ENCODE assay signal across 25 cellular contexts in the genomic region with DNA sequence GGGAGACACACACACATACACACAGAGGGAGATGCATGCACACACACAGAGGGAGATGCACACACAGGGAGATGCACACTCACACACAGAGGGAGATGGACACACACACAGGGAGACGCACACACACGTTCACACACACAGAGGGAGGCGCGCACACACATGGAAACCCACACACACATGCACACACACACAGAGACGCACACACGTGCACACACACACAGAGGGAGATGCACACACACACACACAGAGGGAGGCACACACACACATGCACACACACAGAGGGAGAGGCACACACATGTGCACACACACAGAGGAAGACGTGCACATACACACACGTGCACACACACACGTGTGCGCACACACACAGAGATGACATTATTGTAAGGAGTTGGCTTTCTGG.
DNase-seq lines count a peak whose midpoint lies in the region; ATAC-seq, FAIRE-seq and TF ChIP-seq lines count a peak whose summit lies in the region.
"Had no signal": no experiment of that assay in that cellular context is flagged by ENCODE, and none has a peak within 500 bp of the region (broad histone marks: within the 10 kb centered on the region; RNA-seq: fewer than 3 reads in every experiment).

No MANE protein-coding gene starts in this region.

- H3K27me3 ChIP-seq in HepG2 (ENCODE audit: control insufficient read depth in 1 of 2, insufficient read depth in 2 of 2, low read length in 2 of 2), result peaks cover 10 to 30% of the 10 kb centered on the region in 2 experiments; a peak in 4 of 5 replicates
- H3K27me3 ChIP-seq in right lobe of liver, result no peaks in the 10 kb centered on the region
- no peaks in the 10 kb centered on the region for H3K27me3 ChIP-seq in bronchial epithelial cell (ENCODE audit: control insufficient read depth, insufficient read depth, low read length)
- H3K27me3 ChIP-seq in trophoblast cell (ENCODE audit: insufficient read depth, low read length), result no peaks in the 10 kb centered on the region
- no peaks in the 10 kb centered on the region for H3K27me3 ChIP-seq in neural progenitor cell
- H3K27me3 ChIP-seq: BE2C; BLaER1 treated with 17β-estradiol and CSF1 and Interleukin-3, amounts not matched to agents 10 nM and 100 nM had no signal

- no peak overlapping the region for H2BK12ac ChIP-seq in trophoblast cell (ENCODE audit: low read length)

- peaks cover 8% of the 10 kb centered on the region for H3K4me1 Mint-ChIP-seq in neural progenitor cell
- H3K4me1 Mint-ChIP-seq: CD14-positive monocyte; CD8-positive, alpha-beta memory T cell had no signal

- FAIRE-seq in HepG2 (lab: Jason Lieb, UNC), result no peak
- FAIRE-seq in bronchial epithelial cell (lab: Jason Lieb, UNC), result peak; percentile 96
- FAIRE-seq: A549, D721Med, GM12878, GM19239 had no signal

- no peaks in the 10 kb centered on the region for H3K4me1 ChIP-seq in HepG2 (ENCODE audit: insufficient read depth, low read length)
- H3K4me1 ChIP-seq in right lobe of liver, result no peaks in the 10 kb centered on the region
- no peaks in the 10 kb centered on the region for H3K4me1 ChIP-seq in HEK293 (ENCODE audit: control insufficient read depth, insufficient read depth, low read length)
- no peaks in the 10 kb centered on the region for H3K4me1 ChIP-seq in trophoblast cell (ENCODE audit: control insufficient read depth in 1 of 2, insufficient read depth in 2 of 2, low read length in 2 of 2)
- H3K4me1 ChIP-seq in neural progenitor cell, result no peaks in the 10 kb centered on the region
- H3K4me1 ChIP-seq: A549, BE2C, HAP-1 had no signal

- no peak overlapping the region for H3K18ac ChIP-seq in trophoblast cell (ENCODE audit: low read length)

- H3K27ac Mint-ChIP-seq in neural progenitor cell, result no peak overlapping the region
- H3K27ac Mint-ChIP-seq: CD14-positive monocyte; CD4-positive, alpha-beta T cell; CD8-positive, alpha-beta memory T cell had no signal

- H3K4ac ChIP-seq in trophoblast cell (ENCODE audit: low read depth, low read length), result no peak overlapping the region

- no peak overlapping the region for H4K8ac ChIP-seq in trophoblast cell (ENCODE audit: low read depth, low read length)

- H3K23ac ChIP-seq in trophoblast cell (ENCODE audit: low read length), result no peak overlapping the region

- H3K9me3 ChIP-seq in HepG2 (ENCODE audit: low read length) (no peaks in the 10 kb centered on the region), right lobe of liver (no peaks in the 10 kb centered on the region), HEK293 (ENCODE audit: control insufficient read depth, insufficient read depth, low read depth, low read length) (no peaks in the 10 kb centered on the region), trophoblast cell (ENCODE audit: insufficient read depth, low read depth, low read length) (peaks cover 11% of the 10 kb centered on the region), neural progenitor cell (ENCODE audit: low read depth) (no peaks in the 10 kb centered on the region)
- H3K9me3 ChIP-seq: A549; BE2C; BLaER1 treated with 17β-estradiol and CSF1 and Interleukin-3, amounts not matched to agents 10 nM and 100 nM; HAP-1 had no signal

- intact Hi-C loops in HepG2 (cut with micrococcal nuclease; ENCODE audit: unreplicated experiment) (no loop called here), right lobe of liver (cut with DNase I) (no loop called here)

- TF ChIP-seq POLR2A in HepG2 (IDR thresholded peaks at IDR 0.05; ENCODE audit: insufficient read depth in 1 of 2, low read depth in 2 of 2, low read length in 2 of 2) (no peak), right lobe of liver (IDR thresholded peaks at IDR 0.05) (no peak)

- H3K27ac ChIP-seq in HepG2 (ENCODE audit: extremely low read length, insufficient read depth, low read length) (no peak overlapping the region), right lobe of liver (no peak overlapping the region), HEK293 (ENCODE audit: extremely low read depth, low read depth, low read length) (no peak overlapping the region), trophoblast cell (ENCODE audit: low read depth, low read length) (no peak overlapping the region), neural progenitor cell (no peak overlapping the region)
- H3K27ac ChIP-seq: A549; BLaER1 treated with 17β-estradiol and CSF1 and Interleukin-3, amounts not matched to agents 10 nM and 100 nM; GM23248 had no signal

- TF ChIP-seq EP300 in HepG2 (IDR thresholded peaks at IDR 0.05; ENCODE audit: low read depth in 2 of 2, low read length in 2 of 2) (no peak), HepG2 (CRISPR knock-in tag; IDR thresholded peaks at IDR 0.05; ENCODE audit: borderline replicate concordance) (no peak)

- no peak overlapping the region for H3K4me3 Mint-ChIP-seq in neural progenitor cell
- H3K4me3 Mint-ChIP-seq: CD14-positive monocyte; CD4-positive, alpha-beta T cell; CD8-positive, alpha-beta memory T cell had no signal

- H2AK5ac ChIP-seq in trophoblast cell (ENCODE audit: low read length), result no peak overlapping the region

- CTCF ChIA-PET in HepG2 (lab: Yijun Ruan, JAX; ENCODE audit: low intra/inter-chr PET ratio, low total read pairs) (no interaction called here), HEK293 (lab: Yijun Ruan, JAX) (no interaction called here)

- no peak for ATAC-seq in HepG2
- no peak for ATAC-seq in right lobe of liver
- ATAC-seq: A549, GM12878 had no signal

- BruUV-seq in HepG2 (replicated peaks; lab: Mats Ljungman, UMichigan), result no TSS peak

- no peak overlapping the region for H4K12ac ChIP-seq in trophoblast cell (ENCODE audit: low read depth, low read length)

- H4K91ac ChIP-seq in trophoblast cell (ENCODE audit: low read depth, low read length), result no peak overlapping the region

- DNase-seq in HepG2 (ENCODE audit: low spot score) (no peak), right lobe of liver (no peak), bronchial epithelial cell (ENCODE audit: low read depth) (no peak), trophoblast cell (no peak), neural progenitor cell (ENCODE audit: low spot score) (no peak), mesenteric fat pad (ENCODE audit: low spot score) (no peak)
- DNase-seq: 8988T; ACHN; AML-193; BE2C; CD4-positive, alpha-beta T cell; CD8-positive, alpha-beta memory T cell; DMS 273 treated with DMSO at 0.1 percent for 48 hours; DMS79; EL; GDM1; GM23248 had no signal

- no peaks in the 10 kb centered on the region for H3K36me3 ChIP-seq in HepG2 (replicated peaks in 1 of 2; ENCODE audit: control insufficient read depth in 1 of 2, insufficient read depth in 2 of 2, low read length in 2 of 2)
- H3K36me3 ChIP-seq in right lobe of liver, result no peaks in the 10 kb centered on the region
- no peaks in the 10 kb centered on the region for H3K36me3 ChIP-seq in HEK293 (ENCODE audit: control insufficient read depth in 2 of 2, insufficient read depth in 1 of 2, low read length in 2 of 2)
- no peaks in the 10 kb centered on the region for H3K36me3 ChIP-seq in bronchial epithelial cell (ENCODE audit: control insufficient read depth, insufficient read depth, low read length)
- no peaks in the 10 kb centered on the region for H3K36me3 ChIP-seq in trophoblast cell (ENCODE audit: control insufficient read depth in 1 of 2, insufficient read depth in 2 of 2, low read length in 2 of 2)
- H3K36me3 ChIP-seq in neural progenitor cell, result no peaks in the 10 kb centered on the region
- H3K36me3 ChIP-seq: BE2C; BLaER1 treated with 17β-estradiol and CSF1 and Interleukin-3, amounts not matched to agents 10 nM and 100 nM; HAP-1 had no signal

- H3K4me2 ChIP-seq in HepG2 (ENCODE audit: low read depth, low read length), result no peak overlapping the region
- H3K4me2 ChIP-seq in trophoblast cell (ENCODE audit: low read length), result no peak overlapping the region
- H3K4me2 ChIP-seq in neural progenitor cell, result no peak overlapping the region
- H3K4me2 ChIP-seq: A549; BLaER1 treated with 17β-estradiol and CSF1 and Interleukin-3, amounts not matched to agents 10 nM and 100 nM had no signal

- H3F3A ChIP-seq in neural progenitor cell (ENCODE audit: low read depth), result no peaks in the 10 kb centered on the region

- H3K4me3 ChIP-seq in HepG2 (replicated peaks in 1 of 3; ENCODE audit: insufficient read depth in 1 of 3, low read depth in 2 of 3, low read length in 3 of 3) (no peak overlapping the region), right lobe of liver (no peak overlapping the region), HEK293 (ENCODE audit: low read depth, low read length) (no peak overlapping the region), bronchial epithelial cell (ENCODE audit: low read depth, low read length) (no peak overlapping the region), trophoblast cell (ENCODE audit: low read depth, low read length) (peak overlapping the region; percentile 18), neural progenitor cell (no peak overlapping the region)
- H3K4me3 ChIP-seq: A549; BLaER1 treated with 17β-estradiol and CSF1 and Interleukin-3, amounts not matched to agents 10 nM and 100 nM; GM12878; GM23248; HAP-1 had no signal

- no peak overlapping the region for H3K9ac ChIP-seq in HepG2 (ENCODE audit: insufficient read depth, low read depth, low read length)
- H3K9ac ChIP-seq in trophoblast cell (ENCODE audit: low read length), result no peak overlapping the region
- no peak overlapping the region for H3K9ac ChIP-seq in neural progenitor cell
- H3K9ac ChIP-seq: BLaER1 treated with 17β-estradiol and CSF1 and Interleukin-3, amounts not matched to agents 10 nM and 100 nM; GM23248 had no signal

- no peak overlapping the region for H3K14ac ChIP-seq in trophoblast cell (ENCODE audit: low read length)

- H3K9me3 Mint-ChIP-seq in neural progenitor cell, result no peaks in the 10 kb centered on the region
- H3K9me3 Mint-ChIP-seq: CD14-positive monocyte; CD4-positive, alpha-beta T cell; CD8-positive, alpha-beta memory T cell had no signal

- no peak for TF ChIP-seq RAD21 in HepG2 (CRISPR knock-in tag; IDR thresholded peaks at IDR 0.05)

- no peaks in the 10 kb centered on the region for H3K36me3 Mint-ChIP-seq in neural progenitor cell
- H3K36me3 Mint-ChIP-seq: CD14-positive monocyte; CD8-positive, alpha-beta memory T cell had no signal

- POLR2A ChIA-PET in HepG2 (lab: Yijun Ruan, JAX) (no interaction called here), HEK293 (lab: Yijun Ruan, JAX) (no interaction called here)

- no peaks in the 10 kb centered on the region for H3K79me1 ChIP-seq in trophoblast cell (ENCODE audit: low read length)

- no peak overlapping the region for H2BK5ac ChIP-seq in trophoblast cell (ENCODE audit: low read depth, low read length, poor library complexity)

- no peak overlapping the region for H2BK120ac ChIP-seq in trophoblast cell (ENCODE audit: insufficient read depth, low read length, poor library complexity)

- TF ChIP-seq CTCF in HepG2 (CRISPR knock-in tag; IDR thresholded peaks at IDR 0.05), result no peak
- no peak for TF ChIP-seq CTCF in right lobe of liver (IDR thresholded peaks at IDR 0.05)
- no peak for TF ChIP-seq CTCF in HEK293 (tag by site-specific recombination; IDR thresholded peaks at IDR 0.05)
- TF ChIP-seq CTCF in bronchial epithelial cell (IDR thresholded peaks at IDR 0.05; ENCODE audit: insufficient read depth, low read length, severe bottlenecking), result no peak
- TF ChIP-seq CTCF in neural progenitor cell (IDR thresholded peaks at IDR 0.05), result no peak

- H4K20me1 ChIP-seq in HepG2 (ENCODE audit: insufficient read depth, low read length) (peaks cover 2% of the 10 kb centered on the region; the same call in 1 of the 2 replicates), neural progenitor cell (ENCODE audit: low read depth) (no peaks in the 10 kb centered on the region)

- H2AFZ ChIP-seq in HepG2 (ENCODE audit: low read length) (no peak overlapping the region), trophoblast cell (ENCODE audit: insufficient read depth, low read length, poor library complexity) (no peak overlapping the region), neural progenitor cell (replicated peaks) (no peak overlapping the region)
- H2AFZ ChIP-seq: GM23248 had no signal

- 20% methylated on average over 5 of the region's 10 CpGs for WGBS in HepG2 (ENCODE audit: low lambda C conversion rate)
- 72% methylated on average over 2 of the region's 10 CpGs for WGBS in right lobe of liver (ENCODE audit: insufficient coverage, low coverage, low lambda C conversion rate, missing lambda C conversion rate)
- WGBS in trophoblast cell (ENCODE audit: extremely low coverage, insufficient coverage, insufficient read length), result no CpG with 5 or more reads among the region's 10 CpGs

- in situ Hi-C loops in HepG2 (cut with HindIII; ENCODE audit: extremely low pct_ligation_motif_present, low pct_unique_long_range_greater_than_20kb), result no loop called here

- peaks cover 10% of the 10 kb centered on the region for H3K27me3 Mint-ChIP-seq in neural progenitor cell (ENCODE audit: insufficient read depth, low read depth)
- H3K27me3 Mint-ChIP-seq: CD4-positive, alpha-beta T cell; CD8-positive, alpha-beta memory T cell had no signal

- H3K79me2 ChIP-seq in HepG2 (ENCODE audit: insufficient read depth, low read length) (no peaks in the 10 kb centered on the region), trophoblast cell (ENCODE audit: control insufficient read depth, insufficient read depth, low read length, poor library complexity) (no peaks in the 10 kb centered on the region), neural progenitor cell (ENCODE audit: low read depth) (no peaks in the 10 kb centered on the region)
